Comparison of ENCODE assay signal across 22 cellular contexts in the genomic region with DNA sequence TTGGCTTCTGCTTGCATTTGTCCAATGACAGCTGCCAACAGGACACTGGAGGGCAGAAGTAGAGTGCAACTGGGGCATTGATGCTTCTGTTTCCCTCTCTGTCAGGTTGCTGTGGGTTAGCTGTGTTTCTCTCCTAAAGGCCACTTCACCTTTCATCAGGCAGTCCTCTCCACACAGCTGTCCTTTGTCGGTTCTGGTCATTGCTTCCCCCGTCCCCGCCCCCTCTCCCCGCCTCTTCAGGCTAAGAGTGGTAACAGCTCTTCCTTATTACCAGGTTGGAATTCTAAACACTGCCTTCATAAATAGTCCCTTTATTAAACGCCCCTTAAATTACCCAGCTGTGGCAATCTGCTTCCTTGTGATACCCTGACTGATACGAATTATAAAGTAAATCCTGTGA.
"Had no signal": no experiment of that assay in that cellular context is flagged by ENCODE, and none has a peak within 500 bp of the region (broad histone marks: within the 10 kb centered on the region; RNA-seq: fewer than 3 reads in every experiment).

No MANE protein-coding gene starts in this region.

- DNase-seq: activated CD4-positive, alpha-beta T cell treated with anti-CD3 and anti-CD28 coated beads for 1 hour; activated CD4-positive, alpha-beta T cell treated with anti-CD3 and anti-CD28 coated beads, Interleukin-2, amount 50 U/mL, for 1 hour; activated CD8-positive, alpha-beta T cell treated with anti-CD3 and anti-CD28 coated beads, Interleukin-2, amount 10 ng/mL, durations not matched to agents 7 days and 5 days; activated gamma-delta T cell; activated naive CD4-positive, alpha-beta T cell treated with anti-CD3 and anti-CD28 coated beads, Interleukin-2, amount 50 U/mL, for 16 hours; activated naive CD8-positive, alpha-beta T cell treated with anti-CD3 and anti-CD28 coated beads, Interleukin-2, amount 50 U/mL, for 24 hours; body of pancreas; heart left ventricle; islet precursor cell; naive thymus-derived CD8-positive, alpha-beta T cell; retina; spleen; stimulated activated CD4-positive, alpha-beta T cell treated with anti-CD3 and anti-CD28 coated beads, Interleukin-4, amount 100 ng/mL, for 1 hour; stimulated activated naive CD4-positive, alpha-beta T cell; WERI-Rb-1 had no signal

- H3K9me3 Mint-ChIP-seq: activated naive CD8-positive, alpha-beta T cell treated with anti-CD3 and anti-CD28 coated beads, Interleukin-2, amount 50 U/mL, for 24 hours; activated T-helper 1 cell treated with anti-CD3 and anti-CD28 coated beads, Interleukin-12 subunit alpha, Interleukin-12 subunit beta, Interleukin-2, Interleukin-4 antibody, amounts not matched to agents 30 ng/mL and 10 ng/mL and 1 ng/mL, durations not matched to agents 14 hours and 24 hours and 36 hours; T-helper 2 cell treated with Interferon-gamma antibody and Interleukin-4, amounts not matched to agents 5 μg/mL and 100 μg/mL, for 36 hours had no signal

- H3K4me3 ChIP-seq: body of pancreas, heart left ventricle, spleen, thoracic aorta, upper lobe of left lung had no signal

- ATAC-seq: activated CD8-positive, alpha-beta T cell treated with anti-CD3 and anti-CD28 coated beads, Interleukin-2, amount 10 ng/mL, durations not matched to agents 7 days and 5 days; activated naive CD8-positive, alpha-beta T cell treated with anti-CD3 and anti-CD28 coated beads, Interleukin-2, amount 50 U/mL, for 24 hours; body of pancreas; heart left ventricle; left lobe of liver; naive thymus-derived CD8-positive, alpha-beta T cell had no signal

- H3K4me1 ChIP-seq: body of pancreas, heart left ventricle, spleen, upper lobe of left lung had no signal

- H3K27ac Mint-ChIP-seq: activated CD8-positive, alpha-beta T cell treated with anti-CD3 and anti-CD28 coated beads, Interleukin-2, amount 10 ng/mL, durations not matched to agents 7 days and 5 days; activated naive CD8-positive, alpha-beta T cell treated with anti-CD3 and anti-CD28 coated beads, Interleukin-2, amount 50 U/mL, for 24 hours; activated T-helper 1 cell treated with anti-CD3 and anti-CD28 coated beads, Interleukin-12 subunit alpha, Interleukin-12 subunit beta, Interleukin-2, Interleukin-4 antibody, amounts not matched to agents 30 ng/mL and 10 ng/mL and 1 ng/mL, durations not matched to agents 14 hours and 24 hours and 36 hours; naive thymus-derived CD8-positive, alpha-beta T cell; progenitor cell of endocrine pancreas; T-helper 2 cell treated with Interferon-gamma antibody and Interleukin-4, amounts not matched to agents 5 μg/mL and 100 μg/mL, for 36 hours had no signal

- H3K4me1 Mint-ChIP-seq: activated naive CD8-positive, alpha-beta T cell treated with anti-CD3 and anti-CD28 coated beads, Interleukin-2, amount 50 U/mL, for 24 hours; naive thymus-derived CD8-positive, alpha-beta T cell had no signal

- H3K36me3 ChIP-seq: heart left ventricle, spleen, thoracic aorta, upper lobe of left lung, WERI-Rb-1 had no signal

- H3K27me3 ChIP-seq: body of pancreas, heart left ventricle, spleen, upper lobe of left lung had no signal

- H3K27ac ChIP-seq: body of pancreas, epithelial cell of prostate, heart left ventricle, spleen, thoracic aorta, upper lobe of left lung, WERI-Rb-1 had no signal

- H3K4me3 Mint-ChIP-seq: activated CD8-positive, alpha-beta T cell treated with anti-CD3 and anti-CD28 coated beads, Interleukin-2, amount 10 ng/mL, durations not matched to agents 7 days and 5 days; activated naive CD8-positive, alpha-beta T cell treated with anti-CD3 and anti-CD28 coated beads, Interleukin-2, amount 50 U/mL, for 24 hours; activated T-helper 1 cell treated with anti-CD3 and anti-CD28 coated beads, Interleukin-12 subunit alpha, Interleukin-12 subunit beta, Interleukin-2, Interleukin-4 antibody, amounts not matched to agents 30 ng/mL and 10 ng/mL and 1 ng/mL, durations not matched to agents 14 hours and 24 hours and 36 hours; naive thymus-derived CD8-positive, alpha-beta T cell; T-helper 2 cell treated with Interferon-gamma antibody and Interleukin-4, amounts not matched to agents 5 μg/mL and 100 μg/mL, for 36 hours had no signal
